Comparison of ENCODE assay signal across 27 cellular contexts in genomic region chr3:116288480-116288879, GRCh38.
DNase-seq lines count a peak whose midpoint lies in the region; ATAC-seq and TF ChIP-seq lines count a peak whose summit lies in the region.
"Had no signal": no experiment of that assay in that cellular context is flagged by ENCODE, and none has a peak within 500 bp of the region (broad histone marks: within the 10 kb centered on the region; RNA-seq: fewer than 3 reads in every experiment).

No MANE protein-coding gene starts in this region.

- H2AFZ ChIP-seq in smooth muscle cell (ENCODE audit: low read depth): peak overlapping the region; percentile 29

- H3K4me2 ChIP-seq in smooth muscle cell: peak overlapping the region; percentile 51

- no peaks in the 10 kb centered on the region for H3K79me2 ChIP-seq in smooth muscle cell (ENCODE audit: low read depth)

- DNase-seq in MV-4-11 (lab: John Stamatoyannopoulos, UW) (peak; percentile 1), epidermal melanocyte (ENCODE audit: insufficient read length, low spot score) (peak; percentile 42), smooth muscle cell (lab: John Stamatoyannopoulos, UW; ENCODE audit: unreplicated experiment) (no peak), DMS153 treated with DMSO at 0.1 percent for 48 hours (lab: John Stamatoyannopoulos, UW; ENCODE audit: unreplicated experiment) (no peak)
- no peak for DNase-seq in T-helper 2 cell treated with Interferon-gamma antibody and Interleukin-4, amounts not matched to agents 5 μg/mL and 100 μg/mL, for 36 hours (ENCODE audit: low spot score)
- no peak for DNase-seq in activated CD4-positive, alpha-beta T cell treated with anti-CD3 and anti-CD28 coated beads, Interleukin-2, amount 10 ng/mL, durations not matched to agents 24 days and 14 days
- DNase-seq: activated CD4-positive, alpha-beta T cell treated with anti-CD3 and anti-CD28 coated beads for 36 hours; activated CD8-positive, alpha-beta memory T cell treated with anti-CD3 and anti-CD28 coated beads for 24 hours; activated effector memory CD4-positive, alpha-beta T cell treated with Interleukin-2 at 50 U/mL for 16 hours; anterior cingulate cortex; caudate nucleus; cortex of kidney; effector memory CD8-positive, alpha-beta T cell; left lung; mesendoderm; NCI-H2029; psoas muscle; RPMI8226; stimulated activated naive CD4-positive, alpha-beta T cell treated with Interleukin-2 at 50 U/mL for 16 hours; uterus had no signal

- no peaks in the 10 kb centered on the region for H3K27me3 Mint-ChIP-seq in T-helper 2 cell treated with Interferon-gamma antibody and Interleukin-4, amounts not matched to agents 5 μg/mL and 100 μg/mL, for 36 hours (ENCODE audit: low read depth)
- no peaks in the 10 kb centered on the region for H3K27me3 Mint-ChIP-seq in activated CD4-positive, alpha-beta T cell treated with anti-CD3 and anti-CD28 coated beads, Interleukin-2, amount 10 ng/mL, durations not matched to agents 24 days and 14 days
- H3K27me3 Mint-ChIP-seq: activated CD4-positive, alpha-beta T cell treated with anti-CD3 and anti-CD28 coated beads for 36 hours; activated naive CD8-positive, alpha-beta T cell; effector memory CD8-positive, alpha-beta T cell had no signal

- no peaks in the 10 kb centered on the region for H3K36me3 Mint-ChIP-seq in T-helper 2 cell treated with Interferon-gamma antibody and Interleukin-4, amounts not matched to agents 5 μg/mL and 100 μg/mL, for 36 hours (ENCODE audit: low read depth)
- no peaks in the 10 kb centered on the region for H3K36me3 Mint-ChIP-seq in activated CD4-positive, alpha-beta T cell treated with anti-CD3 and anti-CD28 coated beads, Interleukin-2, amount 10 ng/mL, durations not matched to agents 24 days and 14 days (ENCODE audit: low read depth)
- H3K36me3 Mint-ChIP-seq: activated naive CD8-positive, alpha-beta T cell had no signal

- intact Hi-C loops in activated CD4-positive, alpha-beta T cell treated with anti-CD3 and anti-CD28 coated beads, Interleukin-2, amount 10 ng/mL, durations not matched to agents 24 days and 14 days (cut with micrococcal nuclease): no loop called here

- H3K9me3 ChIP-seq in smooth muscle cell (replicated peaks; ENCODE audit: low read depth): no peaks in the 10 kb centered on the region
- H3K9me3 ChIP-seq: left lung, neutrophil, psoas muscle, uterus had no signal

- H3K4me1 ChIP-seq in smooth muscle cell (ENCODE audit: low read depth): peaks cover 10% of the 10 kb centered on the region
- H3K4me1 ChIP-seq: left lung, psoas muscle, uterus had no signal

- H3K27me3 ChIP-seq in smooth muscle cell (ENCODE audit: low read depth): no peaks in the 10 kb centered on the region
- H3K27me3 ChIP-seq: left lung, neutrophil, uterus had no signal

- no peak overlapping the region for H3K4me3 ChIP-seq in smooth muscle cell
- H3K4me3 ChIP-seq: K562, left lung, psoas muscle, uterus had no signal

- ATAC-seq in GM19328 (IDR thresholded peaks at IDR 0.05; ENCODE audit: unreplicated experiment): peak; percentile 58
- ATAC-seq in GM18873 (IDR thresholded peaks at IDR 0.05; ENCODE audit: low FRiP score, unreplicated experiment): no peak
- ATAC-seq: activated CD4-positive, alpha-beta T cell treated with anti-CD3 and anti-CD28 coated beads for 36 hours; effector memory CD8-positive, alpha-beta T cell; HCT116; K562; left lung; psoas muscle had no signal

- H3K36me3 ChIP-seq in smooth muscle cell (ENCODE audit: low read depth): no peaks in the 10 kb centered on the region
- H3K36me3 ChIP-seq: left lung, neutrophil, uterus had no signal

- H3K4me3 Mint-ChIP-seq in T-helper 2 cell treated with Interferon-gamma antibody and Interleukin-4, amounts not matched to agents 5 μg/mL and 100 μg/mL, for 36 hours: no peak overlapping the region
- H3K4me3 Mint-ChIP-seq in activated CD4-positive, alpha-beta T cell treated with anti-CD3 and anti-CD28 coated beads, Interleukin-2, amount 10 ng/mL, durations not matched to agents 24 days and 14 days: no peak overlapping the region
- H3K4me3 Mint-ChIP-seq: activated CD4-positive, alpha-beta T cell treated with anti-CD3 and anti-CD28 coated beads for 36 hours; activated naive CD8-positive, alpha-beta T cell; effector memory CD8-positive, alpha-beta T cell; T-helper 1 cell treated with Interleukin-12 subunit alpha and Interleukin-12 subunit beta and Interleukin-4 antibody, amounts not matched to agents 30 μg/mL and 1 μg/mL, for 36 hours had no signal

- H3K9ac ChIP-seq in smooth muscle cell (ENCODE audit: low read depth): no peak overlapping the region

- no peaks in the 10 kb centered on the region for H3F3A ChIP-seq in smooth muscle cell (ENCODE audit: low read depth)

- no peak for TF ChIP-seq CTCF in smooth muscle cell (IDR thresholded peaks at IDR 0.05; ENCODE audit: borderline replicate concordance, insufficient read depth, poor library complexity, severe bottlenecking)

- H3K9me3 Mint-ChIP-seq in T-helper 2 cell treated with Interferon-gamma antibody and Interleukin-4, amounts not matched to agents 5 μg/mL and 100 μg/mL, for 36 hours: no peaks in the 10 kb centered on the region
- no peaks in the 10 kb centered on the region for H3K9me3 Mint-ChIP-seq in activated CD4-positive, alpha-beta T cell treated with anti-CD3 and anti-CD28 coated beads, Interleukin-2, amount 10 ng/mL, durations not matched to agents 24 days and 14 days
- H3K9me3 Mint-ChIP-seq: T-helper 1 cell treated with Interleukin-12 subunit alpha and Interleukin-12 subunit beta and Interleukin-4 antibody, amounts not matched to agents 30 μg/mL and 1 μg/mL, for 36 hours had no signal

- no peaks in the 10 kb centered on the region for H4K20me1 ChIP-seq in smooth muscle cell (ENCODE audit: low read depth)

- H3K27ac Mint-ChIP-seq in T-helper 2 cell treated with Interferon-gamma antibody and Interleukin-4, amounts not matched to agents 5 μg/mL and 100 μg/mL, for 36 hours: no peak overlapping the region
- H3K27ac Mint-ChIP-seq in activated CD4-positive, alpha-beta T cell treated with anti-CD3 and anti-CD28 coated beads, Interleukin-2, amount 10 ng/mL, durations not matched to agents 24 days and 14 days: no peak overlapping the region
- H3K27ac Mint-ChIP-seq: activated CD4-positive, alpha-beta T cell treated with anti-CD3 and anti-CD28 coated beads for 36 hours; activated naive CD8-positive, alpha-beta T cell; effector memory CD8-positive, alpha-beta T cell; T-helper 1 cell treated with Interleukin-12 subunit alpha and Interleukin-12 subunit beta and Interleukin-4 antibody, amounts not matched to agents 30 μg/mL and 1 μg/mL, for 36 hours had no signal

- H3K27ac ChIP-seq in smooth muscle cell (ENCODE audit: low read depth): no peak overlapping the region
- H3K27ac ChIP-seq: neutrophil, psoas muscle, uterus had no signal

- H3K4me1 Mint-ChIP-seq in T-helper 2 cell treated with Interferon-gamma antibody and Interleukin-4, amounts not matched to agents 5 μg/mL and 100 μg/mL, for 36 hours (ENCODE audit: low read depth): no peaks in the 10 kb centered on the region
- no peaks in the 10 kb centered on the region for H3K4me1 Mint-ChIP-seq in activated CD4-positive, alpha-beta T cell treated with anti-CD3 and anti-CD28 coated beads, Interleukin-2, amount 10 ng/mL, durations not matched to agents 24 days and 14 days
- H3K4me1 Mint-ChIP-seq: activated CD4-positive, alpha-beta T cell treated with anti-CD3 and anti-CD28 coated beads for 36 hours had no signal

- WGBS in smooth muscle cell (ENCODE audit: low lambda C conversion rate): 65% methylated on average over 4 of the region's 4 CpGs

Comparison
In these comparisons a context has a peak if more than half of its experiments do, and no peak if none do; other contexts are left out.
1. DNase-seq: peak in MV-4-11 (single experiment) and epidermal melanocyte (single experiment); none in smooth muscle cell (single experiment), T-helper 2 cell treated with Interferon-gamma antibody and Interleukin-4, amounts not matched to agents 5 μg/mL and 100 μg/mL, for 36 hours (single experiment), DMS153 treated with DMSO at 0.1 percent for 48 hours (single experiment) and activated CD4-positive, alpha-beta T cell treated with anti-CD3 and anti-CD28 coated beads, Interleukin-2, amount 10 ng/mL, durations not matched to agents 24 days and 14 days (single experiment).